28 cellular contexts compared by ENCODE assay signal in the genomic region with DNA sequence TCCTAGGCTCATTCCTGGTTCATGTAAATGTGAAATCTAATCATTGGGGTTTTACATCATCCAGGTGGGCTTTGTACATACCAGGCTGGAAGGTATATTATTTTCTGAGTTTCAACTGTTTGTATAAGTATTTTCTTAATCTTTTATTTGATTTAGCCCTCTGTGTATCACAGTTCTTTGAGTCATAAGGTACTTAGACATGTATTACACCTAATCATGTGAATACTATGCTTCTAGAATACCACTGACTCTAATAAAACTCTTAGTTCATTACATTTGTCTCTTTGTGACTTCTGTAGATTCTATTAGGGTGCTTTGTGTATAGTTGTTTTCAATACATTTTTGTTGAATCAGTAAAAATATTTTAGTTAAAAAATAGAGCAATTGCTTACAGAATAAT.
"Had no signal": no experiment of that assay in that cellular context is flagged by ENCODE, and none has a peak within 500 bp of the region (broad histone marks: within the 10 kb centered on the region; RNA-seq: fewer than 3 reads in every experiment).

No MANE protein-coding gene starts in this region.

- H3K4me3 Mint-ChIP-seq: immature natural killer cell; naive thymus-derived CD8-positive, alpha-beta T cell; nephron; neural crest cell; stimulated activated naive B cell treated with anti-CD40 and anti-IgM and Interleukin-4, amounts not matched to agents 10 μg/mL and 1 μg/mL and 100 μg/mL, for 72 hours had no signal

- DNase-seq: hypothalamus; immature natural killer cell; kidney; left colon; left lung; lower lobe of right lung; midbrain; naive thymus-derived CD8-positive, alpha-beta T cell; nucleus accumbens; pancreas; psoas muscle; right lobe of liver; stimulated activated CD4-positive, alpha-beta T cell treated with anti-CD3 and anti-CD28 coated beads, Interleukin-12 subunit alpha, Interleukin-12 subunit beta, amount 100 ng/mL, for 4 hours; stimulated activated CD4-positive, alpha-beta T cell treated with anti-CD3 and anti-CD28 coated beads, Interleukin-15, amount 100 ng/mL, for 24 hours; stimulated activated CD4-positive, alpha-beta T cell treated with anti-CD3 and anti-CD28 coated beads, Interleukin-2, amount 100 ng/mL, for 24 hours; stimulated activated CD4-positive, alpha-beta T cell treated with anti-CD3 and anti-CD28 coated beads, Interleukin-4, amount 100 ng/mL, for 1 hour; stimulated activated naive B cell treated with anti-CD40 and anti-IgM and Interleukin-4, amounts not matched to agents 10 μg/mL and 1 μg/mL and 100 μg/mL, for 72 hours; stimulated activated naive CD8-positive, alpha-beta T cell treated with anti-CD3 and anti-CD28 coated beads, Interleukin-15, Interleukin-2, amounts not matched to agents 100 U/mL and 50 U/mL, for 24 hours; stomach; testis; thyroid gland; transverse colon; upper lobe of left lung had no signal

- H3K4me3 ChIP-seq: left lung, lower lobe of right lung, pancreas, psoas muscle, right atrium auricular region, right lobe of liver, stomach, testis, thyroid gland, transverse colon, upper lobe of left lung, vagina had no signal

- H3K36me3 ChIP-seq: left lung, lower lobe of right lung, pancreas, right lobe of liver, thyroid gland, transverse colon, upper lobe of left lung, vagina had no signal

- H3K27ac Mint-ChIP-seq: immature natural killer cell; nephron; stimulated activated naive B cell treated with anti-CD40 and anti-IgM and Interleukin-4, amounts not matched to agents 10 μg/mL and 1 μg/mL and 100 μg/mL, for 72 hours had no signal

- H3K36me3 Mint-ChIP-seq: stimulated activated naive B cell treated with anti-CD40 and anti-IgM and Interleukin-4, amounts not matched to agents 10 μg/mL and 1 μg/mL and 100 μg/mL, for 72 hours had no signal

- H3K9me3 Mint-ChIP-seq: immature natural killer cell; naive thymus-derived CD8-positive, alpha-beta T cell; nephron; neural crest cell; stimulated activated naive B cell treated with anti-CD40 and anti-IgM and Interleukin-4, amounts not matched to agents 10 μg/mL and 1 μg/mL and 100 μg/mL, for 72 hours had no signal

- H3K27me3 ChIP-seq: pancreas, right atrium auricular region, right lobe of liver, testis, thyroid gland, transverse colon, upper lobe of left lung, vagina had no signal

- ATAC-seq: left lung; lower lobe of right lung; naive thymus-derived CD8-positive, alpha-beta T cell; pancreas; psoas muscle; right lobe of liver; stimulated activated naive B cell treated with anti-CD40 and anti-IgM and Interleukin-4, amounts not matched to agents 10 μg/mL and 1 μg/mL and 100 μg/mL, for 72 hours; stimulated activated naive CD8-positive, alpha-beta T cell treated with anti-CD3 and anti-CD28 coated beads, Interleukin-15, Interleukin-2, amounts not matched to agents 100 U/mL and 50 U/mL, for 24 hours had no signal

- H3K9me3 ChIP-seq: left lung, lower lobe of right lung, pancreas, psoas muscle, right atrium auricular region, right lobe of liver, stomach, testis, thyroid gland, transverse colon, upper lobe of left lung, vagina had no signal

- H3K4me1 ChIP-seq: pancreas, right atrium auricular region, right lobe of liver, testis, thyroid gland, transverse colon, vagina had no signal

- H3K27ac ChIP-seq: left lung, lower lobe of right lung, pancreas, psoas muscle, right atrium auricular region, right lobe of liver, stomach, testis, thyroid gland, transverse colon, upper lobe of left lung, vagina had no signal

- FAIRE-seq: islet of Langerhans, kidney, pancreas had no signal

- H3K4me1 Mint-ChIP-seq: nephron, neural crest cell had no signal
